In genomic region chr20:19802492-19803158, GRCh38 we compare ENCODE assay signal across 10 cellular contexts. TPM values are rescaled to one million over a fixed set of nuclear protein-coding genes. Genes with fewer than 3 reads are reported as not detected.
DNase-seq lines count a peak whose midpoint lies in the region; ATAC-seq and TF ChIP-seq lines count a peak whose summit lies in the region.
"Had no signal": no experiment of that assay in that cellular context is flagged by ENCODE, and none has a peak within 500 bp of the region (broad histone marks: within the 10 kb centered on the region; RNA-seq: fewer than 3 reads in every experiment).

No MANE protein-coding gene starts in this region.

- DNase-seq in Right ventricle myocardium superior = no peak
- no peak for DNase-seq in cardiac septum (ENCODE audit: low spot score)
- peak; percentile 49 for DNase-seq in SK-MEL-5 (ENCODE audit: low read depth, low spot score)
- DNase-seq in iPS-NIHi11 (ENCODE audit: low spot score) = peak; percentile 41
- DNase-seq in uterus = no peak
- DNase-seq in sciatic nerve (ENCODE audit: low spot score) = no peak
- DNase-seq in NCI-H446 treated with DMSO at 0.1 percent for 48 hours (lab: John Stamatoyannopoulos, UW) = no peak
- DNase-seq: activated gamma-delta T cell; CD4-positive, alpha-beta T cell had no signal

- no peaks in the 10 kb centered on the region for H3K27me3 ChIP-seq in uterus

- H3K4me3 ChIP-seq in uterus = no peak overlapping the region

- no peak overlapping the region for H3K27ac ChIP-seq in uterus

- no peaks in the 10 kb centered on the region for H3K9me3 ChIP-seq in uterus

- TF ChIP-seq CTCF in uterus (IDR thresholded peaks at IDR 0.05) = peak in 3 of 4 experiments; percentile 6 to 31 (median 22)

- no peaks in the 10 kb centered on the region for H3K4me1 ChIP-seq in uterus

- no peak for TF ChIP-seq POLR2A in uterus (IDR thresholded peaks at IDR 0.05)

- intact Hi-C loops in Right ventricle myocardium superior (cut with DNase I) (loop anchor here (5.0 kb wide), 1 partner anchor 115 kb away; no protein-coding TSS in a partner anchor), cardiac septum (cut with DNase I) (loop anchor here (5.0 kb wide), 1 partner anchor 110 kb away; no protein-coding TSS in a partner anchor), uterus (cut with DNase I; ENCODE audit: low total_unique reads) (no loop called here), sciatic nerve (cut with DNase I) (no loop called here)

- in situ Hi-C loops in SK-MEL-5 (cut with HindIII; ENCODE audit: low pct_unique_long_range_greater_than_20kb, low sequenced_read_pairs) = loop anchor here (25.0 kb wide), 1 partner anchor 185 kb away; no protein-coding TSS in a partner anchor

- ATAC-seq in Right ventricle myocardium superior (ENCODE audit: poor library complexity) = peak; percentile 63
- no peak for ATAC-seq in sciatic nerve
- no peak for ATAC-seq in GM19395 (IDR thresholded peaks at IDR 0.05; ENCODE audit: unreplicated experiment)

- H3K36me3 ChIP-seq in uterus = no peaks in the 10 kb centered on the region

RNA-seq across cellular contexts. Expression of gene RIN2, which starts 44.6 kb away (rescaled TPM):
- total RNA-seq in Right ventricle myocardium superior (52.4 TPM), cardiac septum (63.9 TPM), uterus (10 to 100 TPM; 29.7 to 77.5 (median 59.6) TPM), sciatic nerve (94.9 TPM)
- 0.03 and 0.13 TPM in 2 replicates for total RNA-seq in SK-MEL-5 (2014; rRNA removed; shearing (Covaris generic))
- polyA plus RNA-seq in SK-MEL-5 (2015; cell fraction: cytosol; rRNA removed) = 0.02 and 0.13 TPM in 2 replicates
- 0.15 TPM in 1 of 2 replicates, not detected in the other for polyA plus RNA-seq in SK-MEL-5 (2015; cell fraction: nucleus; rRNA removed)

Comparison
In these comparisons a context has a peak if more than half of its experiments do, and no peak if none do; other contexts are left out.
1. DNase-seq: peak in SK-MEL-5 (single experiment) and iPS-NIHi11 (single experiment); none in Right ventricle myocardium superior (single experiment), cardiac septum (single experiment), uterus (0 of 2), sciatic nerve (single experiment) and NCI-H446 treated with DMSO at 0.1 percent for 48 hours (single experiment).
2. RNA of gene RIN2, which starts 44.6 kb away (total RNA-seq): 94.9 TPM in sciatic nerve (single experiment), 29.7 to 77.5 TPM in uterus, 63.9 TPM in cardiac septum (single experiment) and 52.4 TPM in Right ventricle myocardium superior (single experiment); 0.03 to 0.13 TPM in SK-MEL-5; every median in the first group is over 10 times any median in the second.
3. intact Hi-C loops: an anchor here in Right ventricle myocardium superior (5.0 kb wide) and cardiac septum (5.0 kb wide); none called in uterus and sciatic nerve.